ENCODE assay signal across 8 cellular contexts in the genomic region with DNA sequence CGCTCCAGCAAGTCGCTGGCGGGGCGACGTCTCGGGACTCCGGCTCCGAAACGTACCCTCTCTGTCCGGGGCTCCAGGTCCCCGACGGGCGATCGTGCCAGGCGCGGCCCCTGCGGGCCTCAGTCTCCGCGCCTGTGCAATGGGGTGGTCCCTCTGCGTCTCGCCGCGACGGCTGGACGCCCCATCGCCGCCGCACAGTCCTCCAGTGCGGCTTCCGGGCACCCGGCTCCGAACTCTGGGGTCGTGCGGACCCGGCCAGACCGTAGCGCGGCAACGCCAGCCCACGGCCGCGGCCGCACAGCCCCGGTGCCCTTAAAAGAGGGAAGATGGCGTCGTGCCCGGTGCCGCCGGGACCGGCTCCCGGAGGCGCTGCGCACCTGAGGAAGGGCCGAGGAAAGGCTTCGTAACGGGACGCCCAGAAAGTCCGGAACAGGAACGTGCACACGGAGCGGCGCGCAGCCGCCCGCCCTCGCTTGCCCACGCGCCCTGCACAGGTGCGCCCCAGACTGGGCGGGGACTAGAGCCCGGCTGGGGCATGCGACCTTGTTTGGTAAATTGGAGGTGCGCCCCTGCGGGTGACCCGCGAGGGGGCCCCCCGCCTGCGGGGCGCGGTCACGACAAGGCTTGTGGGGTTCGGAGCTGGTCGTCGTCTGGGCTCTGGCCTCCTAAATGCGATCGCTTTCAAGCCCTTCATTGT. TPM values are rescaled to one million over a fixed set of nuclear protein-coding genes. Genes with fewer than 3 reads are reported as not detected.
DNase-seq lines count a peak whose midpoint lies in the region; ATAC-seq, FAIRE-seq and TF ChIP-seq lines count a peak whose summit lies in the region.

No MANE protein-coding gene starts in this region.

- peak overlapping the region; percentile 66 for H3K4me3 ChIP-seq in CD8-positive, alpha-beta memory T cell (ENCODE audit: low read length)
- peak overlapping the region; percentile 47 for H3K4me3 ChIP-seq in muscle layer of colon (ENCODE audit: low read depth in 1 of 2, low read length in 2 of 2)

- POLR2A ChIA-PET in CD8-positive, alpha-beta memory T cell (lab: Charles Lee), result interaction anchor here (1.9 kb wide), 1 partner anchor 32 kb away, joined by 5 read pairs; the partner anchor contains the start of gene MCAT

- peaks cover 5 to 10% (median 9%) of the 10 kb centered on the region in 3 donors for H3K4me1 Mint-ChIP-seq in CD8-positive, alpha-beta memory T cell
- peaks cover 19% of the 10 kb centered on the region for H3K4me1 Mint-ChIP-seq in type B pancreatic cell (ENCODE audit: unreplicated experiment)

- H3K27me3 Mint-ChIP-seq in CD8-positive, alpha-beta memory T cell, result no peaks in the 10 kb centered on the region
- peaks cover 41% of the 10 kb centered on the region for H3K27me3 Mint-ChIP-seq in type B pancreatic cell

- TF ChIP-seq CTCF in type B pancreatic cell (conservative IDR thresholded peaks at IDR 0.05), result no peak

- H3K9ac ChIP-seq in muscle layer of colon (ENCODE audit: low read length), result no peak overlapping the region

- H3K36me3 Mint-ChIP-seq in CD8-positive, alpha-beta memory T cell, result no peaks in the 10 kb centered on the region
- H3K36me3 Mint-ChIP-seq in type B pancreatic cell, result no peaks in the 10 kb centered on the region

- FAIRE-seq in frontal cortex (lab: Jason Lieb, UNC), result no peak

- H3K27ac ChIP-seq in CD8-positive, alpha-beta memory T cell (ENCODE audit: low read depth, low read length), result no peak overlapping the region
- no peak overlapping the region for H3K27ac ChIP-seq in muscle layer of colon (ENCODE audit: low read depth, low read length)

- H3K4me1 ChIP-seq in CD8-positive, alpha-beta memory T cell (ENCODE audit: insufficient read depth, low read length), result peaks cover 8% of the 10 kb centered on the region
- peaks cover 11% of the 10 kb centered on the region for H3K4me1 ChIP-seq in muscle layer of colon (ENCODE audit: insufficient read depth, low read length)

- peak; percentile 32 for ATAC-seq in HG03039 (IDR thresholded peaks at IDR 0.05; ENCODE audit: unreplicated experiment)
- ATAC-seq in HG02970 (IDR thresholded peaks at IDR 0.05; ENCODE audit: low FRiP score, unreplicated experiment), result no peak

- peak; percentile 24 to 63 (median 38) for DNase-seq in CD8-positive, alpha-beta memory T cell
- peak; percentile 38 for DNase-seq in activated CD4-positive, CD25-positive, alpha-beta regulatory T cell treated with anti-CD3 and anti-CD28 coated beads, Interleukin-2, amount 50 U/mL, for 72 hours
- DNase-seq in effector CD8-positive, alpha-beta T cell (lab: John Stamatoyannopoulos, UW), result peak; percentile 31
- DNase-seq in type B pancreatic cell (ENCODE audit: extremely low spot score, unreplicated experiment), result no peak
- no peak for DNase-seq in frontal cortex (ENCODE audit: low spot score in 2 of 2)

- peak overlapping the region in 4 of 8 donors; percentile 19 to 66 (median 53) for H3K27ac Mint-ChIP-seq in CD8-positive, alpha-beta memory T cell
- H3K27ac Mint-ChIP-seq in type B pancreatic cell, result no peak overlapping the region

- H3K27me3 ChIP-seq in CD8-positive, alpha-beta memory T cell (ENCODE audit: insufficient read depth, low read length, poor library complexity, severe bottlenecking), result no peaks in the 10 kb centered on the region
- peaks cover 19 to 44% of the 10 kb centered on the region in 2 donors for H3K27me3 ChIP-seq in muscle layer of colon (ENCODE audit: control insufficient read depth in 1 of 2, insufficient read depth in 2 of 2, low read length in 2 of 2)

- H3K36me3 ChIP-seq in CD8-positive, alpha-beta memory T cell (ENCODE audit: insufficient read depth, low read length), result no peaks in the 10 kb centered on the region
- no peaks in the 10 kb centered on the region for H3K36me3 ChIP-seq in muscle layer of colon (ENCODE audit: insufficient read depth, low read length)

- H3K9me3 Mint-ChIP-seq in CD8-positive, alpha-beta memory T cell, result no peaks in the 10 kb centered on the region
- no peaks in the 10 kb centered on the region for H3K9me3 Mint-ChIP-seq in type B pancreatic cell

- H3K9me3 ChIP-seq in CD8-positive, alpha-beta memory T cell (ENCODE audit: low read length), result no peaks in the 10 kb centered on the region
- no peaks in the 10 kb centered on the region for H3K9me3 ChIP-seq in muscle layer of colon (ENCODE audit: low read length)

- peak overlapping the region; percentile 74 to 85 (median 79) for H3K4me3 Mint-ChIP-seq in CD8-positive, alpha-beta memory T cell
- H3K4me3 Mint-ChIP-seq in type B pancreatic cell, result peak overlapping the region; percentile 87

- CTCF ChIA-PET in CD8-positive, alpha-beta memory T cell (lab: Charles Lee), result interaction anchor here (1.1 to 1.2 kb wide), 2 partner anchors 18 to 27 kb away, joined by 3 to 4 read pairs; no protein-coding TSS in a partner anchor

RNA-seq across cellular contexts. Expression of gene BIK, which starts 0.5 kb away (rescaled TPM):
- total RNA-seq in CD8-positive, alpha-beta memory T cell, result 1 to 10 TPM; 4.0 to 4.1 TPM
- 7.2 TPM for polyA plus RNA-seq in CD8-positive, alpha-beta memory T cell
- 5.4 and 37.9 TPM in 2 replicates for total RNA-seq in type B pancreatic cell (ENCODE audit: low replicate concordance)
- total RNA-seq in frontal cortex, result not detected

RNA-seq across cellular contexts. Expression of gene TTLL1, which starts 21.9 kb away (rescaled TPM):
- total RNA-seq in CD8-positive, alpha-beta memory T cell, result 1 to 10 TPM; 4.3 to 5.0 TPM
- polyA plus RNA-seq in CD8-positive, alpha-beta memory T cell, result 15.8 TPM
- 11.0 and 16.9 TPM in 2 replicates for total RNA-seq in type B pancreatic cell (ENCODE audit: low replicate concordance)
- 75.4 TPM for total RNA-seq in frontal cortex

RNA-seq across cellular contexts. Expression of gene MCAT, which starts 32.1 kb away (rescaled TPM):
- total RNA-seq in CD8-positive, alpha-beta memory T cell, result 10 to 100 TPM; 28.4 to 29.3 TPM
- 9.7 TPM for polyA plus RNA-seq in CD8-positive, alpha-beta memory T cell
- total RNA-seq in type B pancreatic cell (ENCODE audit: low replicate concordance) (24.0 and 27.0 TPM in 2 replicates), frontal cortex (13.9 TPM)

RNA-seq across cellular contexts. Expression of gene TSPO, which starts 40.3 kb away (rescaled TPM):
- total RNA-seq in CD8-positive, alpha-beta memory T cell, result 100 to 1,000 TPM; 101 to 105 TPM
- 328 TPM for polyA plus RNA-seq in CD8-positive, alpha-beta memory T cell
- total RNA-seq in type B pancreatic cell (ENCODE audit: low replicate concordance) (16.9 and 30.9 TPM in 2 replicates), frontal cortex (36.7 TPM)

Comparison
In these comparisons a context has a peak if more than half of its experiments do, and no peak if none do; other contexts are left out.
1. DNase-seq: peak in CD8-positive, alpha-beta memory T cell (5 of 5), activated CD4-positive, CD25-positive, alpha-beta regulatory T cell treated with anti-CD3 and anti-CD28 coated beads, Interleukin-2, amount 50 U/mL, for 72 hours (single experiment) and effector CD8-positive, alpha-beta T cell (single experiment); none in type B pancreatic cell (single experiment) and frontal cortex (0 of 2).